In the genomic region with DNA sequence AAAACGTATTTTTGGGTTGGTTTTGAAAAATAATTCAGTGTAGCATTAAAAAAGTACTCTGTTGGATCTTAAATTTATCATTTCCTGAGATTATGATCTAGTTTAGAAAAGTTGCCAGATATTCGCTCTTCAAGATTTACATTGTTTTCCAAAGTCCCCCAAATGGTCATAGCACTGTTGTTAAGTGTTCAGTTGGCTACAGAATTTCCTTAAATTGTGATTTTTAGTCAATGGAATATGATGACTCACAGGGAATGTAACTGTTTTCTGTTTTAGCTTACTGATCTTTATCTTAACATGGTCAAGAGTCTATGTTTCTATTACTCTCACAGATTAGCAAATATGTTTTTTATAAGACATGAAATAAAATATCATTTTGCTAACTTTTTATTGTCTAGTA, we compare ENCODE assay signal across 25 cellular contexts. TPM values are rescaled to one million over a fixed set of nuclear protein-coding genes. Genes with fewer than 3 reads are reported as not detected.
DNase-seq lines count a peak whose midpoint lies in the region; ATAC-seq, FAIRE-seq and TF ChIP-seq lines count a peak whose summit lies in the region.
"Had no signal": no experiment of that assay in that cellular context is flagged by ENCODE, and none has a peak within 500 bp of the region (broad histone marks: within the 10 kb centered on the region; RNA-seq: fewer than 3 reads in every experiment).

No MANE protein-coding gene starts in this region.

- no peaks in the 10 kb centered on the region for H3K9me1 ChIP-seq in endothelial cell of umbilical vein (replicated peaks; ENCODE audit: control insufficient read depth, extremely low read depth, insufficient read depth, low read length)

- BruUV-seq in HepG2 (replicated peaks; lab: Mats Ljungman, UMichigan) (no TSS peak), endothelial cell of umbilical vein (replicated peaks; lab: Mats Ljungman, UMichigan) (no TSS peak)

- ATAC-seq in HepG2 = no peak
- no peak for ATAC-seq in right lobe of liver
- no peak for ATAC-seq in HG03097 (IDR thresholded peaks at IDR 0.05; ENCODE audit: low FRiP score, unreplicated experiment)
- ATAC-seq: GM12878, GM23338, PC-3 had no signal

- dilution Hi-C loops in endothelial cell of umbilical vein (cut with MboI; ENCODE audit: extremely low pct_ligation_motif_present, low sequenced_read_pairs) = no loop called here

- no peak for TF ChIP-seq EP300 in HepG2 (IDR thresholded peaks at IDR 0.05; ENCODE audit: low read depth in 2 of 2, low read length in 2 of 2)
- TF ChIP-seq EP300 in HepG2 (CRISPR knock-in tag; IDR thresholded peaks at IDR 0.05; ENCODE audit: borderline replicate concordance) = no peak
- no peak for TF ChIP-seq EP300 in sigmoid colon (IDR thresholded peaks at IDR 0.05)

- H3K9me3 Mint-ChIP-seq in osteocyte (ENCODE audit: unreplicated experiment) = peaks cover 9% of the 10 kb centered on the region
- H3K9me3 Mint-ChIP-seq: GM23338 had no signal

- 2% methylated on average over 2 of the region's 2 CpGs for WGBS in HepG2 (ENCODE audit: low lambda C conversion rate)
- 48% methylated on average over 2 of the region's 2 CpGs for WGBS in right lobe of liver (ENCODE audit: insufficient coverage, low coverage, low lambda C conversion rate, missing lambda C conversion rate)
- 71% methylated on average over 2 of the region's 2 CpGs for WGBS in sigmoid colon, 2 donors

- no peak for TF ChIP-seq RAD21 in HepG2 (CRISPR knock-in tag; IDR thresholded peaks at IDR 0.05)

- H3K9ac ChIP-seq in HepG2 (ENCODE audit: insufficient read depth, low read depth, low read length) (no peak overlapping the region), endothelial cell of umbilical vein (replicated peaks; ENCODE audit: extremely low read depth, insufficient read depth, low read length) (no peak overlapping the region)

- FAIRE-seq in HepG2 (lab: Jason Lieb, UNC) (no peak), endothelial cell of umbilical vein (lab: Jason Lieb, UNC) (peak; percentile 80)
- FAIRE-seq: GM12878 had no signal

- H3K27me3 Mint-ChIP-seq in osteocyte (ENCODE audit: unreplicated experiment) = peaks cover 3% of the 10 kb centered on the region
- H3K27me3 Mint-ChIP-seq: CD4-positive, alpha-beta T cell had no signal

- H3K4me1 ChIP-seq in HepG2 (ENCODE audit: insufficient read depth, low read length) = no peaks in the 10 kb centered on the region
- no peaks in the 10 kb centered on the region for H3K4me1 ChIP-seq in right lobe of liver
- H3K4me1 ChIP-seq in endothelial cell of umbilical vein (ENCODE audit: control insufficient read depth, extremely low read depth, insufficient read depth, low read length) = peaks cover 28% of the 10 kb centered on the region
- peaks cover 0 to 8% (median 3%) of the 10 kb centered on the region in 4 donors for H3K4me1 ChIP-seq in sigmoid colon
- H3K4me1 ChIP-seq: Caco-2 had no signal

- H4K20me1 ChIP-seq in HepG2 (ENCODE audit: insufficient read depth, low read length) (no peaks in the 10 kb centered on the region), endothelial cell of umbilical vein (replicated peaks; ENCODE audit: control insufficient read depth, extremely low read depth, insufficient read depth, low read length) (no peaks in the 10 kb centered on the region)

- intact Hi-C loops in HepG2 (cut with micrococcal nuclease; ENCODE audit: unreplicated experiment) = no loop called here
- intact Hi-C loops in right lobe of liver (cut with DNase I) = no loop called here
- intact Hi-C loops in endothelial cell of umbilical vein (cut with micrococcal nuclease) = loop anchor here (1.0 kb wide), 2 partner anchors 23 to 102 kb away; a partner anchor contains a TSS
- intact Hi-C loops in sigmoid colon (cut with DNase I) = no loop called here

- H3K9me3 ChIP-seq in HepG2 (ENCODE audit: low read length) = no peaks in the 10 kb centered on the region
- H3K9me3 ChIP-seq in right lobe of liver = peaks cover 0 to 2% (median 0%) of the 10 kb centered on the region in 4 donors
- no peaks in the 10 kb centered on the region for H3K9me3 ChIP-seq in endothelial cell of umbilical vein (replicated peaks; ENCODE audit: control insufficient read depth, insufficient read depth, low read length)
- no peaks in the 10 kb centered on the region for H3K9me3 ChIP-seq in sigmoid colon
- H3K9me3 ChIP-seq: Caco-2 had no signal

- no peak overlapping the region for H3K4me3 Mint-ChIP-seq in osteocyte (ENCODE audit: unreplicated experiment)
- H3K4me3 Mint-ChIP-seq: CD4-positive, alpha-beta T cell; GM23338 had no signal

- H3K27ac ChIP-seq in HepG2 (ENCODE audit: extremely low read length, insufficient read depth, low read length) = no peak overlapping the region
- no peak overlapping the region for H3K27ac ChIP-seq in right lobe of liver
- H3K27ac ChIP-seq in endothelial cell of umbilical vein (ENCODE audit: insufficient read depth, low read depth, low read length) = peak overlapping the region; percentile 51
- no peak overlapping the region for H3K27ac ChIP-seq in sigmoid colon
- H3K27ac ChIP-seq: RWPE1 had no signal

- TF ChIP-seq POLR2A in HepG2 (IDR thresholded peaks at IDR 0.05; ENCODE audit: insufficient read depth in 1 of 2, low read depth in 2 of 2, low read length in 2 of 2) (no peak), right lobe of liver (IDR thresholded peaks at IDR 0.05) (no peak), endothelial cell of umbilical vein (IDR thresholded peaks at IDR 0.05; ENCODE audit: low read depth, low read length) (no peak), sigmoid colon (IDR thresholded peaks at IDR 0.05) (no peak)

- POLR2A ChIA-PET in HepG2 (lab: Yijun Ruan, JAX) = no interaction called here
- POLR2A ChIA-PET in endothelial cell of umbilical vein (lab: Charles Lee) = no interaction called here

- CTCF ChIA-PET in HepG2 (lab: Yijun Ruan, JAX; ENCODE audit: low intra/inter-chr PET ratio, low total read pairs) (no interaction called here), endothelial cell of umbilical vein (lab: Charles Lee) (interaction anchor here (0.6 to 2.1 kb wide), 5 partner anchors 10 to 300 kb away, joined by 3 to 13 read pairs (median 3); no protein-coding TSS in a partner anchor)

- H2AFZ ChIP-seq in HepG2 (ENCODE audit: low read length) = no peak overlapping the region
- H2AFZ ChIP-seq in endothelial cell of umbilical vein (ENCODE audit: low read depth, low read length) = no peak overlapping the region

- no peak for TF ChIP-seq CTCF in HepG2 (CRISPR knock-in tag; IDR thresholded peaks at IDR 0.05)
- no peak for TF ChIP-seq CTCF in right lobe of liver (IDR thresholded peaks at IDR 0.05)
- no peak for TF ChIP-seq CTCF in endothelial cell of umbilical vein (IDR thresholded peaks at IDR 0.05; ENCODE audit: extremely low read depth in 1 of 2, insufficient read depth in 1 of 2, low read depth in 1 of 2, low read length in 2 of 2)
- no peak for TF ChIP-seq CTCF in osteocyte (IDR thresholded peaks at IDR 0.05)
- no peak for TF ChIP-seq CTCF in sigmoid colon (IDR thresholded peaks at IDR 0.05)

- in situ Hi-C loops in HepG2 (cut with HindIII; ENCODE audit: extremely low pct_ligation_motif_present, low pct_unique_long_range_greater_than_20kb) = no loop called here

- DNase-seq in HepG2 (ENCODE audit: low spot score) (no peak), right lobe of liver (no peak), endothelial cell of umbilical vein (ENCODE audit: low read depth, low spot score) (peak; percentile 89), lung microvascular endothelial cell (ENCODE audit: low read depth in 2 of 2) (peak; percentile 41 to 85), osteocyte (ENCODE audit: extremely low spot score, unreplicated experiment) (no peak), sigmoid colon (no peak)
- no peak for DNase-seq in stimulated activated CD4-positive, alpha-beta T cell treated with anti-CD3 and anti-CD28 coated beads, Interleukin-2, amount 100 ng/mL, for 48 hours
- DNase-seq: 8988T; Caco-2; CD4-positive, alpha-beta T cell; GF-D8; HCEC 1CT; MM.1S; NCI-H1092; NCI-H146; NCI-H2029 treated with DMSO at 0.1 percent for 48 hours; NCI-H2171; NCI-H526; PC-3 had no signal

- H3K27me3 ChIP-seq in HepG2 (ENCODE audit: control insufficient read depth in 1 of 2, insufficient read depth in 2 of 2, low read length in 2 of 2) (no peaks in the 10 kb centered on the region), right lobe of liver (no peaks in the 10 kb centered on the region), endothelial cell of umbilical vein (ENCODE audit: control insufficient read depth in 2 of 2, insufficient read depth in 2 of 2, low read length in 2 of 2) (no peaks in the 10 kb centered on the region), sigmoid colon (no peaks in the 10 kb centered on the region)

- H3K4me1 Mint-ChIP-seq in osteocyte (ENCODE audit: unreplicated experiment) = no peaks in the 10 kb centered on the region

- H3K36me3 Mint-ChIP-seq in osteocyte (ENCODE audit: unreplicated experiment) = no peaks in the 10 kb centered on the region

- H3K27ac Mint-ChIP-seq in osteocyte (ENCODE audit: unreplicated experiment) = no peak overlapping the region
- H3K27ac Mint-ChIP-seq: CD4-positive, alpha-beta T cell; GM23338 had no signal

- H3K36me3 ChIP-seq in HepG2 (replicated peaks in 1 of 2; ENCODE audit: control insufficient read depth in 1 of 2, insufficient read depth in 2 of 2, low read length in 2 of 2) (no peaks in the 10 kb centered on the region), right lobe of liver (no peaks in the 10 kb centered on the region), endothelial cell of umbilical vein (ENCODE audit: control insufficient read depth in 2 of 2, extremely low read depth in 1 of 2, insufficient read depth in 2 of 2, low read length in 2 of 2) (no peaks in the 10 kb centered on the region), sigmoid colon (no peaks in the 10 kb centered on the region)

- H3K79me2 ChIP-seq in HepG2 (ENCODE audit: insufficient read depth, low read length) (no peaks in the 10 kb centered on the region), endothelial cell of umbilical vein (ENCODE audit: control insufficient read depth, insufficient read depth, low read length) (no peaks in the 10 kb centered on the region)

- no peak overlapping the region for H3K4me3 ChIP-seq in HepG2 (replicated peaks in 1 of 3; ENCODE audit: insufficient read depth in 1 of 3, low read depth in 2 of 3, low read length in 3 of 3)
- H3K4me3 ChIP-seq in right lobe of liver = no peak overlapping the region
- peak overlapping the region in 1 of 3 experiments; percentile 43 for H3K4me3 ChIP-seq in endothelial cell of umbilical vein (replicated peaks in 1 of 3; ENCODE audit: insufficient read depth in 1 of 3, low read depth in 1 of 3, low read length in 3 of 3)
- H3K4me3 ChIP-seq in sigmoid colon = no peak overlapping the region
- H3K4me3 ChIP-seq: GM12878, GM23338 had no signal

- H3K4me2 ChIP-seq in HepG2 (ENCODE audit: low read depth, low read length) (no peak overlapping the region), endothelial cell of umbilical vein (ENCODE audit: insufficient read depth, low read length) (peak overlapping the region; percentile 82)

RNA-seq across cellular contexts. Expression of a gene that starts 23.2 kb away (rescaled TPM):
- total RNA-seq in HepG2 (2016; rRNA removed; fragmentation: Illumina TruSeq; extraction: Trizol) = not detected in 2 replicates
- total RNA-seq in HepG2 (2016; cell fraction: cytosol; rRNA removed; fragmentation: Illumina TruSeq; extraction: Trizol; ENCODE audit: low read depth) = not detected in 2 replicates
- total RNA-seq in HepG2 (2016; cell fraction: insoluble cytoplasmic fraction; rRNA removed; fragmentation: Illumina TruSeq; extraction: Trizol) = not detected in 2 replicates
- total RNA-seq in HepG2 (2016; cell fraction: membrane; rRNA removed; fragmentation: Illumina TruSeq; extraction: Trizol) = not detected in 2 replicates
- total RNA-seq in HepG2 (2016; cell fraction: nucleus; rRNA removed; fragmentation: Illumina TruSeq; extraction: Trizol) = not detected in 2 replicates
- polyA plus RNA-seq in HepG2 (2011; rRNA removed) = not detected in 2 replicates
- polyA plus RNA-seq in HepG2 (2011; cell fraction: cytosol; rRNA removed) = not detected in 2 replicates
- not detected in 2 replicates for polyA plus RNA-seq in HepG2 (2011; cell fraction: nucleus; rRNA removed)
- not detected in 2 replicates for polyA plus RNA-seq in HepG2 (2012)
- polyA plus RNA-seq in HepG2 (2016; cell fraction: cytosol; fragmentation: Illumina TruSeq; extraction: Trizol; ENCODE audit: low read depth) = not detected in 2 replicates
- polyA plus RNA-seq in HepG2 (2016; cell fraction: insoluble cytoplasmic fraction; fragmentation: Illumina TruSeq; extraction: Trizol; ENCODE audit: low read depth) = not detected in 2 replicates
- not detected in 2 replicates for polyA plus RNA-seq in HepG2 (2016; cell fraction: membrane; fragmentation: Illumina TruSeq; extraction: Trizol; ENCODE audit: low read depth)
- polyA plus RNA-seq in HepG2 (2016; cell fraction: nucleus; fragmentation: Illumina TruSeq; extraction: Trizol; ENCODE audit: insufficient read depth, low read depth) = not detected in 2 replicates
- 0.06 and 0.28 TPM in 2 replicates for polyA minus RNA-seq in HepG2 (2011; rRNA and poly(A)+ RNA removed; ENCODE audit: low replicate concordance)
- not detected in 2 replicates for polyA minus RNA-seq in HepG2 (2011; cell fraction: cytosol; rRNA and poly(A)+ RNA removed)
- not detected in 2 replicates for polyA minus RNA-seq in HepG2 (2011; cell fraction: nucleus; rRNA and poly(A)+ RNA removed)
- under 1 TPM; 0.12 to 0.37 (median 0.24) TPM for total RNA-seq in right lobe of liver
- 3.4 and 5.1 TPM in 2 replicates for total RNA-seq in endothelial cell of umbilical vein
- 0.60 and 0.79 TPM in 2 replicates for polyA plus RNA-seq in endothelial cell of umbilical vein
- polyA plus RNA-seq in endothelial cell of umbilical vein (2011; cell fraction: cytosol; rRNA removed) = 1.2 TPM in 2 replicates
- 1.9 and 3.0 TPM in 2 replicates for polyA plus RNA-seq in endothelial cell of umbilical vein (2011; cell fraction: nucleus; rRNA removed)
- 8.8 and 9.5 TPM in 2 replicates for polyA plus RNA-seq in endothelial cell of umbilical vein (2012)
- 3.4 and 5.9 TPM in 2 replicates for polyA minus RNA-seq in endothelial cell of umbilical vein
- polyA minus RNA-seq in endothelial cell of umbilical vein (2011; cell fraction: cytosol; rRNA and poly(A)+ RNA removed) = not detected
- polyA minus RNA-seq in endothelial cell of umbilical vein (2011; cell fraction: nucleus; rRNA and poly(A)+ RNA removed) = 8.7 and 11.5 TPM in 2 replicates
- 0.20 and 1.7 TPM in 2 replicates for total RNA-seq in lung microvascular endothelial cell
- 1.2 and 1.3 TPM in 2 replicates for total RNA-seq in osteocyte
- 10 to 100 TPM; 13.6 to 20.0 (median 16.9) TPM for total RNA-seq in sigmoid colon
- polyA plus RNA-seq in sigmoid colon = 1 to 10 TPM in 2 of 3 donors, under 1 TPM in 1; 0.69 to 3.0 (median 1.2) TPM
- total RNA-seq: GM23338, PC-3 had no signal
- polyA plus RNA-seq: GM23338 had no signal

RNA-seq across cellular contexts. Expression of a gene that starts 42.5 kb away (rescaled TPM):
- total RNA-seq in HepG2 (2016; rRNA removed; fragmentation: Illumina TruSeq; extraction: Trizol) = not detected in 2 replicates
- total RNA-seq in HepG2 (2016; cell fraction: cytosol; rRNA removed; fragmentation: Illumina TruSeq; extraction: Trizol; ENCODE audit: low read depth) = not detected in 2 replicates
- total RNA-seq in HepG2 (2016; cell fraction: insoluble cytoplasmic fraction; rRNA removed; fragmentation: Illumina TruSeq; extraction: Trizol) = not detected in 2 replicates
- total RNA-seq in HepG2 (2016; cell fraction: membrane; rRNA removed; fragmentation: Illumina TruSeq; extraction: Trizol) = not detected in 2 replicates
- not detected in 2 replicates for total RNA-seq in HepG2 (2016; cell fraction: nucleus; rRNA removed; fragmentation: Illumina TruSeq; extraction: Trizol)
- not detected in 2 replicates for polyA plus RNA-seq in HepG2 (2011; rRNA removed)
- not detected in 2 replicates for polyA plus RNA-seq in HepG2 (2011; cell fraction: cytosol; rRNA removed)
- polyA plus RNA-seq in HepG2 (2011; cell fraction: nucleus; rRNA removed) = not detected in 2 replicates
- polyA plus RNA-seq in HepG2 (2012) = not detected in 2 replicates
- polyA plus RNA-seq in HepG2 (2016; cell fraction: cytosol; fragmentation: Illumina TruSeq; extraction: Trizol; ENCODE audit: low read depth) = not detected in 2 replicates
- polyA plus RNA-seq in HepG2 (2016; cell fraction: insoluble cytoplasmic fraction; fragmentation: Illumina TruSeq; extraction: Trizol; ENCODE audit: low read depth) = not detected in 2 replicates
- not detected in 2 replicates for polyA plus RNA-seq in HepG2 (2016; cell fraction: membrane; fragmentation: Illumina TruSeq; extraction: Trizol; ENCODE audit: low read depth)
- polyA plus RNA-seq in HepG2 (2016; cell fraction: nucleus; fragmentation: Illumina TruSeq; extraction: Trizol; ENCODE audit: insufficient read depth, low read depth) = not detected in 2 replicates
- polyA minus RNA-seq in HepG2 (2011; rRNA and poly(A)+ RNA removed; ENCODE audit: low replicate concordance) = not detected in 2 replicates
- not detected in 2 replicates for polyA minus RNA-seq in HepG2 (2011; cell fraction: cytosol; rRNA and poly(A)+ RNA removed)
- polyA minus RNA-seq in HepG2 (2011; cell fraction: nucleus; rRNA and poly(A)+ RNA removed) = not detected in 2 replicates
- not detected for total RNA-seq in right lobe of liver
- not detected in 2 replicates for total RNA-seq in endothelial cell of umbilical vein
- polyA plus RNA-seq in endothelial cell of umbilical vein = not detected in 2 replicates
- polyA plus RNA-seq in endothelial cell of umbilical vein (2011; cell fraction: cytosol; rRNA removed) = not detected in 2 replicates
- polyA plus RNA-seq in endothelial cell of umbilical vein (2011; cell fraction: nucleus; rRNA removed) = not detected in 2 replicates
- polyA plus RNA-seq in endothelial cell of umbilical vein (2012) = not detected in 2 replicates
- polyA minus RNA-seq in endothelial cell of umbilical vein = not detected in 2 replicates
- not detected for polyA minus RNA-seq in endothelial cell of umbilical vein (2011; cell fraction: cytosol; rRNA and poly(A)+ RNA removed)
- polyA minus RNA-seq in endothelial cell of umbilical vein (2011; cell fraction: nucleus; rRNA and poly(A)+ RNA removed) = not detected in 2 replicates
- not detected in 2 replicates for total RNA-seq in lung microvascular endothelial cell
- total RNA-seq in osteocyte = not detected in 2 replicates
- total RNA-seq in sigmoid colon = not detected
- polyA plus RNA-seq in sigmoid colon = not detected
- total RNA-seq: Caco-2; CD4-positive, alpha-beta T cell; GM12878; GM23338; LHCN-M2; PC-3 had no signal
- polyA plus RNA-seq: BJ had no signal

Comparison
In these comparisons a context has a peak if more than half of its experiments do, and no peak if none do; other contexts are left out.
1. DNase-seq: peak in endothelial cell of umbilical vein (single experiment) and lung microvascular endothelial cell (2 of 2); none in HepG2 (single experiment), right lobe of liver (0 of 3), osteocyte (single experiment), stimulated activated CD4-positive, alpha-beta T cell treated with anti-CD3 and anti-CD28 coated beads, Interleukin-2, amount 100 ng/mL, for 48 hours (0 of 2) and sigmoid colon (single experiment).